In the genomic region with DNA sequence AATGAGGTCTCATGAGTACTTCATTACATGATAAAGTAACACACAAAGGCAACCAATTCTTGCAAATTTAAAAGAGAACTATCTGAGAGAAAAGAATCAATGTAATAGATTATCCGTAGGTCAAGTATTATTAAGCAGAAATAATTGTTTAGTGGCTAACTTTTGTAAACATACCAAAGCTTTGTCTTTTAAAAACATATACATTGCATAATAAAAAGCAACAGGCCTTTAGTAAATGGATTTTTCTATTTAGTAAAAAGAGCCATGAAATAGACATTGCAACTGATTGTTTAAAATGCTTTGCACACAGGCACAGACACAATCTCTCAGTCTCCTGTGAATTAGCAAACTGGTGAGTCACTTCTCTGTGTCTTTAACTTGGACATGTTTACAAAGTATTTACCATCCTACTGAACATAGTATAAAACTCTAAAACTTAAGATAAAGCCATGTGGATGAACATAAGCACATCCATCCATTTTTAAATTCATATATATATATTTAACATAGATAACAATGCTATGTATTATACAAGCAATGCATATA, we compare ENCODE assay signal across 27 cellular contexts.
DNase-seq lines count a peak whose midpoint lies in the region; ATAC-seq and TF ChIP-seq lines count a peak whose summit lies in the region.
"Had no signal": no experiment of that assay in that cellular context is flagged by ENCODE, and none has a peak within 500 bp of the region (broad histone marks: within the 10 kb centered on the region; RNA-seq: fewer than 3 reads in every experiment).

No MANE protein-coding gene starts in this region.

- no peaks in the 10 kb centered on the region; the same call in 1 of the 2 replicates for H3K9me3 ChIP-seq in HAP-1
- H3K9me3 ChIP-seq: ascending aorta, prostate gland, stomach, tibial nerve had no signal

- H3K36me3 ChIP-seq in HAP-1 (replicated peaks): no peaks in the 10 kb centered on the region
- H3K36me3 ChIP-seq: ascending aorta, neural progenitor cell, prostate gland, stomach, tibial nerve had no signal

- no peaks in the 10 kb centered on the region for H3K27me3 ChIP-seq in HAP-1 (ENCODE audit: low read depth)
- H3K27me3 ChIP-seq: ascending aorta, neural progenitor cell, stomach, tibial nerve had no signal

- H3K4me1 ChIP-seq in HAP-1: peaks cover 39% of the 10 kb centered on the region
- H3K4me1 ChIP-seq: neural progenitor cell, prostate gland, stomach, tibial nerve had no signal

- in situ Hi-C loops in HAP-1 (cut with MboI; ENCODE audit: low sequenced_read_pairs): no loop called here

- no peak for ATAC-seq in GM18519 (IDR thresholded peaks at IDR 0.05; ENCODE audit: low FRiP score, unreplicated experiment)
- ATAC-seq: activated naive CD4-positive, alpha-beta T cell treated with anti-CD3 and anti-CD28 coated beads, Interleukin-2, amount 50 U/mL, for 72 hours; CD8-positive, alpha-beta T cell; HepG2 had no signal

- DNase-seq in HAP-1 (ENCODE audit: low spot score in 2 of 2) (peak; percentile 14 to 93), amniotic epithelial cell (ENCODE audit: low read depth) (peak; percentile 50), fibroblast of mammary gland (ENCODE audit: low read depth) (peak; percentile 31), retinal pigment epithelial cell (ENCODE audit: low read depth) (peak; percentile 1), NCI-H1694 (lab: John Stamatoyannopoulos, UW) (no peak), C1 segment of cervical spinal cord (lab: John Stamatoyannopoulos, UW) (no peak), SKM-1 treated with dmso at 0.1 percent for 144 hours (lab: John Stamatoyannopoulos, UW; ENCODE audit: unreplicated experiment) (no peak)
- DNase-seq: activated B cell treated with CpG ODN at 0.5 μM for 24 hours; activated CD8-positive, alpha-beta memory T cell treated with anti-CD3 and anti-CD28 coated beads, Interleukin-2, amount 50 U/mL, for 4 hours; CD8-positive, alpha-beta T cell; DMS 273 treated with DMSO at 0.1 percent for 48 hours; effector CD4-positive, alpha-beta T cell; glutamatergic neuron; H7; NCI-H2081 treated with DMSO at 0.1 percent for 48 hours; NCI-H345; SHP77; stomach; SW 1271; T1000 had no signal

- H3K4me3 ChIP-seq in HAP-1: no peak overlapping the region
- no peak overlapping the region for H3K4me3 ChIP-seq in fibroblast of mammary gland (ENCODE audit: control insufficient read depth, low read depth, low read length)
- H3K4me3 ChIP-seq in retinal pigment epithelial cell (ENCODE audit: low read length): no peak overlapping the region
- H3K4me3 ChIP-seq: ascending aorta, neural progenitor cell, prostate gland, stomach, tibial nerve had no signal

- no peak for TF ChIP-seq CTCF in fibroblast of mammary gland (conservative IDR thresholded peaks at IDR 0.05; ENCODE audit: control insufficient read depth, insufficient read depth, low read depth, low read length)
- no peak for TF ChIP-seq CTCF in retinal pigment epithelial cell (conservative IDR thresholded peaks at IDR 0.05; ENCODE audit: low read depth, low read length)

Comparison
In these comparisons a context has a peak if more than half of its experiments do, and no peak if none do; other contexts are left out.
1. DNase-seq: peak in HAP-1 (2 of 2), amniotic epithelial cell (single experiment), fibroblast of mammary gland (single experiment) and retinal pigment epithelial cell (single experiment); none in NCI-H1694 (single experiment), C1 segment of cervical spinal cord (0 of 14) and SKM-1 treated with dmso at 0.1 percent for 144 hours (single experiment).